ENCODE assay signal across 21 cellular contexts in the genomic region with DNA sequence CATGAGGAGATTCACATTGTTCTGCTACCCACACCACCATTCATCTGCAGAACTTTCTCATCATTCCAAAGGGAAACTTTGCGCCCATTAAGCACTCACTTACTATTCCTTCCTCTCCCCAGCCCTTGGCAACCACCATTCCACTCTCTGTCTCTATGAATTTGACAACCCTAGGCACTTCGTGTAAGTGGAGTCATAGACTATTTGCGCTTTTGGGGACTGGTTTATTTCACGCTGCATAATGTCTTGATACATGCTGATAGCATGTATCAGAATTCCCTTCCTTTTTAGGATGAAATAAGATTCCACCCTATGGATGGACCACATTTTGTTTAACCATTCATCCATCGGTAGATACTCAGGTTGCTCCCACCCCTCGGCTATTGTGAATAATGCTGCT. TPM values are rescaled to one million over a fixed set of nuclear protein-coding genes. Genes with fewer than 3 reads are reported as not detected.
A peak's percentile ranks its signal among the peaks of the same experiment; 100 is the strongest.
DNase-seq lines count a peak whose midpoint lies in the region; ATAC-seq, FAIRE-seq and TF ChIP-seq lines count a peak whose summit lies in the region.
"Had no signal": no experiment of that assay in that cellular context is flagged by ENCODE, and none has a peak within 500 bp of the region (broad histone marks: within the 10 kb centered on the region; RNA-seq: fewer than 3 reads in every experiment).

No MANE protein-coding gene starts in this region.

- FAIRE-seq in D721Med (lab: Jason Lieb, UNC) = no peak
- FAIRE-seq: A549, G401.6, GM12892 had no signal

- H3K9me3 ChIP-seq in gastroesophageal sphincter (no peaks in the 10 kb centered on the region), stomach smooth muscle (ENCODE audit: control insufficient read depth in 2 of 2, low read length in 2 of 2) (no peaks in the 10 kb centered on the region)
- H3K9me3 ChIP-seq: A549 had no signal

- TF ChIP-seq CTCF in gastroesophageal sphincter (IDR thresholded peaks at IDR 0.05) (no peak), neural crest cell (conservative IDR thresholded peaks at IDR 0.05) (no peak), type B pancreatic cell (conservative IDR thresholded peaks at IDR 0.05) (no peak), D721Med (IDR thresholded peaks at IDR 0.05; ENCODE audit: insufficient read depth, missing control alignments) (no peak)

- no peak overlapping the region for H3K4me3 ChIP-seq in gastroesophageal sphincter
- no peak overlapping the region for H3K4me3 ChIP-seq in stomach smooth muscle (ENCODE audit: low read length in 2 of 2)
- H3K4me3 ChIP-seq: A549 had no signal

- no peaks in the 10 kb centered on the region for H3K27me3 Mint-ChIP-seq in neural crest cell (ENCODE audit: low read depth)
- H3K27me3 Mint-ChIP-seq in type B pancreatic cell = no peaks in the 10 kb centered on the region

- H3K27me3 ChIP-seq in gastroesophageal sphincter = no peaks in the 10 kb centered on the region
- no peaks in the 10 kb centered on the region for H3K27me3 ChIP-seq in stomach smooth muscle (ENCODE audit: control insufficient read depth in 1 of 2, insufficient read depth in 2 of 2, low read length in 2 of 2)

- no peak for ATAC-seq in gastroesophageal sphincter
- ATAC-seq in HG03045 (IDR thresholded peaks at IDR 0.05; ENCODE audit: unreplicated experiment) = no peak
- ATAC-seq: A549 had no signal

- WGBS in gastroesophageal sphincter (ENCODE audit: low coverage in 1 of 2), 2 donors = 76 to 84% methylated on average over 6 of the region's 6 CpGs

- H3K36me3 Mint-ChIP-seq in neural crest cell (ENCODE audit: low read depth) (no peaks in the 10 kb centered on the region), type B pancreatic cell (no peaks in the 10 kb centered on the region)
- H3K36me3 Mint-ChIP-seq: CD4-positive, alpha-beta memory T cell had no signal

- no peak for DNase-seq in neural crest cell (ENCODE audit: low read depth, low spot score)
- DNase-seq in type B pancreatic cell (ENCODE audit: extremely low spot score, unreplicated experiment) = no peak
- no peak for DNase-seq in D721Med (ENCODE audit: insufficient read length, low spot score)
- no peak for DNase-seq in AG08395 (ENCODE audit: low spot score)
- DNase-seq: 8988T; ACHN; C1 segment of cervical spinal cord; Calu3; CD4-positive, alpha-beta memory T cell; COR-L47; DMS153; DND-41; GOT3; H7; HCEC 1CT had no signal

- no peaks in the 10 kb centered on the region for H3K9me3 Mint-ChIP-seq in neural crest cell
- no peaks in the 10 kb centered on the region for H3K9me3 Mint-ChIP-seq in type B pancreatic cell

- H3K27ac ChIP-seq in gastroesophageal sphincter (peak overlapping the region in 3 of 4 donors; percentile 12 to 97 (median 48)), stomach smooth muscle (ENCODE audit: low read length) (peak overlapping the region; percentile 90)
- H3K27ac ChIP-seq: A549 had no signal

- TF ChIP-seq EP300 in gastroesophageal sphincter (IDR thresholded peaks at IDR 0.05) = no peak

- H3K4me1 Mint-ChIP-seq in neural crest cell (peaks cover 15% of the 10 kb centered on the region), type B pancreatic cell (ENCODE audit: unreplicated experiment) (peaks cover 22% of the 10 kb centered on the region)

- H3K36me3 ChIP-seq in gastroesophageal sphincter (no peaks in the 10 kb centered on the region), stomach smooth muscle (ENCODE audit: control insufficient read depth in 2 of 2, insufficient read depth in 2 of 2, low read length in 2 of 2) (no peaks in the 10 kb centered on the region)

- no peak overlapping the region for H3K4me3 Mint-ChIP-seq in neural crest cell
- H3K4me3 Mint-ChIP-seq in type B pancreatic cell = peak overlapping the region; percentile 5
- H3K4me3 Mint-ChIP-seq: CD4-positive, alpha-beta memory T cell had no signal

- TF ChIP-seq POLR2A in gastroesophageal sphincter (IDR thresholded peaks at IDR 0.05) = no peak

- H3K27ac Mint-ChIP-seq in neural crest cell (ENCODE audit: unreplicated experiment) (peak overlapping the region; percentile 46), type B pancreatic cell (no peak overlapping the region)

- H3K4me1 ChIP-seq in gastroesophageal sphincter (peaks cover 0 to 80% (median 8%) of the 10 kb centered on the region in 3 donors), stomach smooth muscle (ENCODE audit: control insufficient read depth, insufficient read depth, low read length) (peaks cover 69% of the 10 kb centered on the region)

- no peak overlapping the region for H3K9ac ChIP-seq in stomach smooth muscle (ENCODE audit: low read length in 2 of 2)

RNA-seq across cellular contexts. Expression of a gene that starts 4.5 kb away (rescaled TPM):
- total RNA-seq in gastroesophageal sphincter = 100 to 1,000 TPM; 121 to 206 (median 136) TPM
- 36.7 and 40.1 TPM in 2 replicates for total RNA-seq in neural crest cell
- total RNA-seq in type B pancreatic cell (ENCODE audit: low replicate concordance) = 45.7 and 73.8 TPM in 2 replicates
